31 cellular contexts compared by ENCODE assay signal in genomic region chr1:90945287-90945686, GRCh38.
"Had no signal": no experiment of that assay in that cellular context is flagged by ENCODE, and none has a peak within 500 bp of the region (broad histone marks: within the 10 kb centered on the region; RNA-seq: fewer than 3 reads in every experiment).

No MANE protein-coding gene starts in this region.

- H3K4me3 Mint-ChIP-seq: naive thymus-derived CD4-positive, alpha-beta T cell; natural killer cell treated with Interleukin-12 subunit alpha and Interleukin-12 subunit beta and Interleukin-15 and Interleukin-18, amount 100 ng/mL, for 72 hours; nephron progenitor cell; neural progenitor cell; stimulated activated memory B cell treated with anti-CD40 and anti-IgM and Interleukin-4, amounts not matched to agents 10 μg/mL and 1 μg/mL and 100 μg/mL, for 72 hours; stimulated activated naive CD8-positive, alpha-beta T cell treated with anti-CD3 and anti-CD28 coated beads, Interleukin-15, amount 100 ng/mL, for 72 hours; type B pancreatic cell had no signal

- FAIRE-seq: small intestine had no signal

- ATAC-seq: naive thymus-derived CD4-positive, alpha-beta T cell; natural killer cell treated with Interleukin-12 subunit alpha and Interleukin-12 subunit beta and Interleukin-15 and Interleukin-18, amount 100 ng/mL, for 72 hours; psoas muscle; right cardiac atrium; right lobe of liver; stimulated activated memory B cell treated with anti-CD40 and anti-IgM and Interleukin-4, amounts not matched to agents 10 μg/mL and 1 μg/mL and 100 μg/mL, for 72 hours; stimulated activated naive CD8-positive, alpha-beta T cell treated with anti-CD3 and anti-CD28 coated beads, Interleukin-15, amount 100 ng/mL, for 72 hours; stimulated activated naive CD8-positive, alpha-beta T cell treated with anti-CD3 and anti-CD28 coated beads, Interleukin-15, Interleukin-2, amounts not matched to agents 100 U/mL and 50 U/mL, for 24 hours; upper lobe of right lung had no signal

- H3K4me2 ChIP-seq: neural progenitor cell had no signal

- DNase-seq: naive thymus-derived CD4-positive, alpha-beta T cell; nephron progenitor cell; occipital lobe; ovary; posterior cingulate gyrus; psoas muscle; right cardiac atrium; right lobe of liver; sigmoid colon; small intestine; stimulated activated CD4-positive, alpha-beta T cell treated with anti-CD3 and anti-CD28 coated beads, Interleukin-12 subunit alpha, Interleukin-12 subunit beta, amount 100 ng/mL, for 4 hours; stimulated activated CD4-positive, alpha-beta T cell treated with anti-CD3 and anti-CD28 coated beads, Interleukin-1b, Interleukin-23, amount 100 ng/mL, for 48 hours; stimulated activated CD4-positive, alpha-beta T cell treated with anti-CD3 and anti-CD28 coated beads, Interleukin-4, amount 100 ng/mL, for 1 hour; stimulated activated CD4-positive, alpha-beta T cell treated with anti-CD3 and anti-CD28 coated beads, Interleukin-4, amount 100 ng/mL, for 4 hours; stimulated activated CD8-positive, alpha-beta memory T cell treated with anti-CD3 and anti-CD28 coated beads, Interleukin-4, amount 100 ng/mL, for 48 hours; stimulated activated naive CD4-positive, alpha-beta T cell; stimulated activated naive CD8-positive, alpha-beta T cell treated with anti-CD3 and anti-CD28 coated beads, Interleukin-15, amount 100 ng/mL, for 72 hours; stimulated activated naive CD8-positive, alpha-beta T cell treated with anti-CD3 and anti-CD28 coated beads, Interleukin-15, Interleukin-2, amounts not matched to agents 100 U/mL and 50 U/mL, for 24 hours; substantia nigra; testis; tibial artery; transverse colon; upper lobe of right lung; uterus had no signal

- H3K27ac Mint-ChIP-seq: naive thymus-derived CD4-positive, alpha-beta T cell; natural killer cell treated with Interleukin-12 subunit alpha and Interleukin-12 subunit beta and Interleukin-15 and Interleukin-18, amount 100 ng/mL, for 72 hours; nephron progenitor cell; neural progenitor cell; progenitor cell of endocrine pancreas; stimulated activated memory B cell treated with anti-CD40 and anti-IgM and Interleukin-4, amounts not matched to agents 10 μg/mL and 1 μg/mL and 100 μg/mL, for 72 hours; stimulated activated naive CD8-positive, alpha-beta T cell treated with anti-CD3 and anti-CD28 coated beads, Interleukin-15, amount 100 ng/mL, for 72 hours; type B pancreatic cell had no signal

- H2AFZ ChIP-seq: neural progenitor cell, parathyroid adenoma had no signal

- H3K27me3 Mint-ChIP-seq: naive thymus-derived CD4-positive, alpha-beta T cell; natural killer cell treated with Interleukin-12 subunit alpha and Interleukin-12 subunit beta and Interleukin-15 and Interleukin-18, amount 100 ng/mL, for 72 hours; progenitor cell of endocrine pancreas; stimulated activated memory B cell treated with anti-CD40 and anti-IgM and Interleukin-4, amounts not matched to agents 10 μg/mL and 1 μg/mL and 100 μg/mL, for 72 hours; stimulated activated naive CD8-positive, alpha-beta T cell treated with anti-CD3 and anti-CD28 coated beads, Interleukin-15, amount 100 ng/mL, for 72 hours; type B pancreatic cell had no signal

- H3K4me1 ChIP-seq: neural progenitor cell, parathyroid adenoma, right lobe of liver, testis, uterus had no signal

- H3K27ac ChIP-seq: neural progenitor cell, ovary, parathyroid adenoma, psoas muscle, right lobe of liver, sigmoid colon, suprapubic skin, testis, tibial artery, transverse colon, upper lobe of right lung, uterus had no signal

- H3K4me3 ChIP-seq: neural progenitor cell, ovary, psoas muscle, right lobe of liver, sigmoid colon, suprapubic skin, testis, tibial artery, transverse colon, upper lobe of right lung, uterus had no signal

- H3K9me3 ChIP-seq: ovary, psoas muscle, right lobe of liver, sigmoid colon, suprapubic skin, testis, tibial artery, transverse colon, upper lobe of right lung, uterus had no signal

- H3K27me3 ChIP-seq: neural progenitor cell, ovary, right lobe of liver, sigmoid colon, suprapubic skin, testis, tibial artery, transverse colon, upper lobe of right lung, uterus had no signal

- H3K36me3 ChIP-seq: ovary, uterus had no signal

- H3K4me1 Mint-ChIP-seq: nephron progenitor cell, neural progenitor cell had no signal

- H3K9me3 Mint-ChIP-seq: natural killer cell treated with Interleukin-12 subunit alpha and Interleukin-12 subunit beta and Interleukin-15 and Interleukin-18, amount 100 ng/mL, for 72 hours; nephron progenitor cell; neural progenitor cell; stimulated activated memory B cell treated with anti-CD40 and anti-IgM and Interleukin-4, amounts not matched to agents 10 μg/mL and 1 μg/mL and 100 μg/mL, for 72 hours; type B pancreatic cell had no signal

- H3K79me2 ChIP-seq: parathyroid adenoma had no signal

- H3K9ac ChIP-seq: neural progenitor cell, parathyroid adenoma had no signal
